Comparison of ENCODE assay signal across 8 cellular contexts in the genomic region with DNA sequence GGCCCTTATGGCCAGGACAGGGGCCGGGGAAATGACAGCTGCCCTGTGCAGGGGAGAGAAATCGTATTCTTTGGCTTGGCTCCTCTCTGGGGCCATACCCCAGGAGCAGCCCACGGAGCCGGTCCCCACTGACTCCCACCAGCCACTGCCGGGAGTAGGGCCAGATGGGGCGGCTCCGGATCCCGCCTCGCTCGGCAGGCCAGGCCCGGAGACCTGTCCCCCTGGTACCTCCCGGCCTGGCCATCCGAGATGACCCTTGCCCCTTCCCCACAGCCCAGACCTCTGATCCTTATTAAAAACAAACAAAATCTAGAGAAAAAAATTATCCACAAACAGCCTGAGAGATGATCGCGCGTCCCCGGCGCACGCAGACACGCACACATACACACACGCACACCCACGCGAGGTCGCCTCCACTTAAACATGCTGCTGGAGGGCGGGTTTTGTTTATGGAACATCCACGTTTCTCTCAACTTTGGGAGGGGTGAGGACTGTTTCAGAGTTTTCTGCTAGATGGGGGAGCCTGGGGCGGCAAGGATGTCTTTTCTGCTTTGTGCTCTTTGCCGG. TPM values are rescaled to one million over a fixed set of nuclear protein-coding genes. Genes with fewer than 3 reads are reported as not detected.
DNase-seq lines count a peak whose midpoint lies in the region; ATAC-seq, FAIRE-seq and TF ChIP-seq lines count a peak whose summit lies in the region.

No MANE protein-coding gene starts in this region.

- H4K20me1 ChIP-seq in K562 (replicated peaks; ENCODE audit: control insufficient read depth, insufficient read depth, low read length) = no peaks in the 10 kb centered on the region

- DNase-seq in AG10803 (ENCODE audit: low read depth) (peak; percentile 15), K562 (ENCODE audit: extremely low read depth in 1 of 4, low spot score in 3 of 4) (peak; percentile 20 to 33 (median 28)), inferior parietal cortex (ENCODE audit: extremely low spot score) (peak; percentile 20), stomach (no peak), SKM-1 treated with dmso at 0.1 percent for 144 hours (lab: John Stamatoyannopoulos, UW; ENCODE audit: unreplicated experiment) (no peak)

- peak overlapping the region; percentile 63 for H3K4me3 ChIP-seq in AG10803 (ENCODE audit: low read length)
- peak overlapping the region; percentile 56 for H3K4me3 ChIP-seq in HUES64 (ENCODE audit: low read length)
- peak overlapping the region; percentile 38 for H3K4me3 ChIP-seq in K562
- H3K4me3 ChIP-seq in stomach = peak overlapping the region; percentile 45 to 53 (median 50)

- in situ Hi-C loops in K562 (cut with MboI) = no loop called here

- no peak for TF ChIP-seq RAD21 in K562 (CRISPR knock-in tag; conservative IDR thresholded peaks at IDR 0.05 in 1 of 2, IDR thresholded peaks at IDR 0.05 in 1 of 2)

- no peaks in the 10 kb centered on the region for H3K9me3 ChIP-seq in HUES64 (ENCODE audit: insufficient read depth, low read depth, low read length)
- no peaks in the 10 kb centered on the region for H3K9me3 ChIP-seq in K562 (replicated peaks; ENCODE audit: control insufficient read depth, insufficient read depth, low read depth, low read length)
- H3K9me3 ChIP-seq in stomach = no peaks in the 10 kb centered on the region

- CTCF ChIA-PET in K562 (lab: Yijun Ruan, JAX; ENCODE audit: low intra/inter-chr PET ratio) = no interaction called here

- TF ChIP-seq POLR2A in K562 (conservative IDR thresholded peaks at IDR 0.05) (no peak; the same call in 1 of the 2 replicates), stomach (IDR thresholded peaks at IDR 0.05) (no peak)

- H3K27ac ChIP-seq in HUES64 (ENCODE audit: low read depth, low read length) = peak overlapping the region; percentile 93
- H3K27ac ChIP-seq in K562 (ENCODE audit: extremely low read depth, low read depth, low read length) = peak overlapping the region; percentile 93
- peak overlapping the region; percentile 88 to 94 (median 89) for H3K27ac ChIP-seq in stomach

- TF ChIP-seq CTCF in AG10803 (conservative IDR thresholded peaks at IDR 0.05; ENCODE audit: low read length) = no peak
- TF ChIP-seq CTCF in K562 (IDR thresholded peaks at IDR 0.05 in 2 of 3, conservative IDR thresholded peaks at IDR 0.05 in 1 of 3; ENCODE audit: insufficient read depth in 2 of 3, low read depth in 1 of 3, low read length in 3 of 3) = no peak
- TF ChIP-seq CTCF in stomach (IDR thresholded peaks at IDR 0.05) = no peak

- POLR2A ChIA-PET in K562 (lab: Yijun Ruan, JAX) = interaction anchor here (0.6 kb wide), 1 partner anchor 10 kb away, joined by 3 read pairs; no protein-coding TSS in a partner anchor

- no peaks in the 10 kb centered on the region for H3K9me1 ChIP-seq in K562 (ENCODE audit: control insufficient read depth, insufficient read depth, low read length)

- H3K9ac ChIP-seq in HUES64 (ENCODE audit: low read depth, low read length) (peak overlapping the region; percentile 83), K562 (ENCODE audit: insufficient read depth in 1 of 2, low read depth in 2 of 2, low read length in 2 of 2) (peak overlapping the region; percentile 86 to 87)

- TF ChIP-seq EP300 in K562 (IDR thresholded peaks at IDR 0.05; ENCODE audit: low read length) (no peak), stomach (IDR thresholded peaks at IDR 0.05) (no peak)

- H3K79me2 ChIP-seq in K562 (ENCODE audit: control insufficient read depth, insufficient read depth, low read length) = no peaks in the 10 kb centered on the region

- WGBS in HUES64 = 64% methylated on average over 28 of the region's 28 CpGs
- 41% methylated on average over 20 of the region's 28 CpGs for WGBS in K562 (ENCODE audit: insufficient coverage, low coverage, missing lambda C conversion rate)
- WGBS in stomach, 5 donors = 14 to 35% (median 18%) methylated on average over 22 to 28 of the region's 28 CpGs

- peak; percentile 52 for FAIRE-seq in K562 (lab: Jason Lieb, UNC)

- H2AFZ ChIP-seq in K562 (ENCODE audit: low read depth, low read length) = peak overlapping the region; percentile 81

- peaks cover 18% of the 10 kb centered on the region; the same call in 1 of the 2 replicates for H3K4me1 ChIP-seq in HUES64 (ENCODE audit: insufficient read depth, low read length)
- peaks cover 12 to 42% of the 10 kb centered on the region in 2 experiments for H3K4me1 ChIP-seq in K562 (replicated peaks in 1 of 2; ENCODE audit: control insufficient read depth in 2 of 2, insufficient read depth in 2 of 2, low read length in 2 of 2)
- H3K4me1 ChIP-seq in stomach = peaks cover 23 to 37% (median 30%) of the 10 kb centered on the region in 4 donors

- ATAC-seq in K562 (peak; percentile 28), GM21515 (IDR thresholded peaks at IDR 0.05; ENCODE audit: unreplicated experiment) (no peak), esophagus mucosa (no peak)

- H3K36me3 ChIP-seq in HUES64 (ENCODE audit: insufficient read depth, low read length) (no peaks in the 10 kb centered on the region), K562 (ENCODE audit: control insufficient read depth, insufficient read depth, low read length) (no peaks in the 10 kb centered on the region), stomach (no peaks in the 10 kb centered on the region)

- BruUV-seq in K562 (replicated peaks; lab: Mats Ljungman, UMichigan) = no TSS peak

- peak overlapping the region; percentile 82 for H3K4me2 ChIP-seq in K562 (ENCODE audit: insufficient read depth, low read length)

- intact Hi-C loops in K562 (cut with micrococcal nuclease) = no loop called here
- intact Hi-C loops in stomach (cut with DNase I; ENCODE audit: low total_unique reads) = no loop called here

- H3K27me3 ChIP-seq in HUES64 (ENCODE audit: insufficient read depth, low read length) (peaks cover 42% of the 10 kb centered on the region), K562 (ENCODE audit: control insufficient read depth in 2 of 2, insufficient read depth in 2 of 2, low read length in 2 of 2) (no peaks in the 10 kb centered on the region), stomach (peaks cover 0 to 10% (median 0%) of the 10 kb centered on the region in 3 donors)

TF ChIP-seq in K562, 482 proteins besides CTCF, POLR2A, EP300 and RAD21 (continues in another document):
- TF ChIP-seq OTX1 (CRISPR knock-in tag; IDR thresholded peaks at IDR 0.05) = no peak
- no peak for TF ChIP-seq SMAD3 (CRISPR knock-in tag; conservative IDR thresholded peaks at IDR 0.05)
- TF ChIP-seq CEBPG (CRISPR knock-in tag; IDR thresholded peaks at IDR 0.05) = no peak
- TF ChIP-seq CEBPG (tag; conservative IDR thresholded peaks at IDR 0.05 in 1 of 2, IDR thresholded peaks at IDR 0.05 in 1 of 2) = no peak
- no peak for TF ChIP-seq SMAD1 (IDR thresholded peaks at IDR 0.05; ENCODE audit: low read depth, low read length, partially characterized antibody)
- TF ChIP-seq ETV5 (CRISPR knock-in tag; IDR thresholded peaks at IDR 0.05; ENCODE audit: low read depth) = no peak
- TF ChIP-seq ZNF75A (CRISPR knock-in tag; IDR thresholded peaks at IDR 0.05) = no peak
- TF ChIP-seq HMBOX1 (IDR thresholded peaks at IDR 0.05) = no peak
- TF ChIP-seq POLR2G (IDR thresholded peaks at IDR 0.05; ENCODE audit: low read depth, low read length) = no peak
- TF ChIP-seq NELFE (IDR thresholded peaks at IDR 0.05; ENCODE audit: insufficient read depth, insufficient read length) = no peak
- TF ChIP-seq CHD1 (IDR thresholded peaks at IDR 0.05; ENCODE audit: low read length) = no peak
- TF ChIP-seq, protein P1, sequence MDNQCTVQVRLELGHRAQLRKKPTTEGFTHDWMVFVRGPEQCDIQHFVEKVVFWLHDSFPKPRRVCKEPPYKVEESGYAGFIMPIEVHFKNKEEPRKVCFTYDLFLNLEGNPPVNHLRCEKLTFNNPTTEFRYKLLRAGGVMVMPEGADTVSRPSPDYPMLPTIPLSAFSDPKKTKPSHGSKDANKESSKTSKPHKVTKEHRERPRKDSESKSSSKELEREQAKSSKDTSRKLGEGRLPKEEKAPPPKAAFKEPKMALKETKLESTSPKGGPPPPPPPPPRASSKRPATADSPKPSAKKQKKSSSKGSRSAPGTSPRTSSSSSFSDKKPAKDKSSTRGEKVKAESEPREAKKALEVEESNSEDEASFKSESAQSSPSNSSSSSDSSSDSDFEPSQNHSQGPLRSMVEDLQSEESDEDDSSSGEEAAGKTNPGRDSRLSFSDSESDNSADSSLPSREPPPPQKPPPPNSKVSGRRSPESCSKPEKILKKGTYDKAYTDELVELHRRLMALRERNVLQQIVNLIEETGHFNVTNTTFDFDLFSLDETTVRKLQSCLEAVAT (IDR thresholded peaks at IDR 0.05) = peak in 1 of 2 experiments; percentile 43; a peak in 1 of 4 replicates

RNA-seq across cellular contexts. Expression of gene IGLL1, which starts 59.1 kb away (rescaled TPM):
- not detected for polyA plus RNA-seq in HUES64 (2013, experiment 1 of 2)
- not detected for polyA plus RNA-seq in HUES64 (2013, experiment 2 of 2)
- not detected in 2 replicates for total RNA-seq in K562 (2011; cell fraction: chromatin; rRNA removed; ENCODE audit: low replicate concordance)
- not detected in 2 replicates for total RNA-seq in K562 (2011; cell fraction: nucleolus; rRNA removed)
- not detected in 2 replicates for total RNA-seq in K562 (2011; cell fraction: nucleoplasm; rRNA removed)
- total RNA-seq in K562 (2014; rRNA removed) (0.32 TPM in 1 of 2 replicates, not detected in the other), K562 (2014; rRNA removed; fragmentation: Illumina TruSeq; extraction: Trizol) (not detected in 2 replicates), K562 (2015; rRNA removed; fragmentation: Illumina TruSeq; extraction: Trizol) (not detected in 2 replicates), K562 (2021) (not detected in 2 replicates), stomach (under 1 TPM in 1 of 5 donors, not detected in 4; 0.55 TPM), esophagus mucosa (not detected)
- polyA plus RNA-seq in K562 (2011; rRNA removed) (0.20 TPM in 1 of 2 replicates, not detected in the other), K562 (2014; fragmentation: Illumina TruSeq; extraction: Trizol) (not detected in 2 replicates), K562 (2014; fragmentation: Nextera tagmentation; extraction: Ambion mirVana) (under 1 TPM in 1 of 2 experiments, not detected in 1; 0.10 TPM), K562 (2014; rRNA removed) (0.23 TPM in 1 of 2 replicates, not detected in the other), stomach (not detected)
- polyA plus RNA-seq in K562 (2011; cell fraction: cytosol; rRNA removed) = 0.66 TPM in 1 of 2 replicates, not detected in the other
- not detected in 2 replicates for polyA plus RNA-seq in K562 (2011; cell fraction: nucleus; rRNA removed)
- polyA plus RNA-seq in K562 (2012) = not detected in 2 replicates
- not detected in 2 replicates for polyA minus RNA-seq in K562 (2011; rRNA and poly(A)+ RNA removed)
- polyA minus RNA-seq in K562 (2011; cell fraction: cytosol; rRNA and poly(A)+ RNA removed) = not detected in 2 replicates
- not detected in 2 replicates for polyA minus RNA-seq in K562 (2011; cell fraction: nucleus; rRNA and poly(A)+ RNA removed)

Comparison
In these comparisons a context has a peak if more than half of its experiments do, and no peak if none do; other contexts are left out.
1. DNase-seq: peak in AG10803 (single experiment), K562 (4 of 4) and inferior parietal cortex (single experiment); none in stomach (single experiment) and SKM-1 treated with dmso at 0.1 percent for 144 hours (single experiment).
2. Peak in every context shown above with its lines, with median percentiles within 50 percentile points of each other: H3K4me3 ChIP-seq and H3K27ac ChIP-seq.